26 cellular contexts compared by ENCODE assay signal in the genomic region with DNA sequence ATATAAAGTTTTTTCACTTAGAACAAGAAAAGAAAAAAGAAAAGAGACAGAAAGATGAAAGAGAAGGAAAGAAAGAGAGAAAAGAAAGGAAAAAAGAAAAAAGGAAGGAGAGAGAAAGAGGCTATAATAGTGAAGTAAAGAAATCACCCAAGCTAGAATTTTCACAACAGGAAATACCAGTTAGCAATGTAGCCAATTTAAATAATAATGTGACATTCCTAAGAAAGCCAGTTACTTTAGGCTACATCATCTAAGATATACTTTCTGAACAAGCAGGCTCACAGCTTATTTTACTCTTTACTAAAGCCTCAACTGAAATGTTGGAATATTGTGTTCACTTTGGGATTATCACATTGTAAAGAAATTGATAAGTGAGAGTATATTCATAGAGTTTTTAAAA. TPM values are rescaled to one million over a fixed set of nuclear protein-coding genes. Genes with fewer than 3 reads are reported as not detected.
"Had no signal": no experiment of that assay in that cellular context is flagged by ENCODE, and none has a peak within 500 bp of the region (broad histone marks: within the 10 kb centered on the region; RNA-seq: fewer than 3 reads in every experiment).

No MANE protein-coding gene starts in this region.

- H3K27me3 Mint-ChIP-seq: activated CD4-positive, alpha-beta T cell treated with anti-CD3 and anti-CD28 coated beads, Interleukin-2, amount 10 ng/mL, durations not matched to agents 7 days and 5 days; dendritic cell treated with granulocyte-macrophage colony-stimulating factor and Interleukin-4, amounts not matched to agents 40 ng/mL and 50 ng/mL, for 4 days; naive B cell had no signal

- H3K27me3 ChIP-seq: foreskin keratinocyte, right atrium auricular region, tibial nerve, uterus had no signal

- DNase-seq: activated CD4-positive, alpha-beta T cell treated with anti-CD3 and anti-CD28 coated beads, Interleukin-2, amount 10 ng/mL, durations not matched to agents 7 days and 5 days; activated CD8-positive, alpha-beta memory T cell treated with anti-CD3 and anti-CD28 coated beads, Interleukin-2, amount 50 U/mL, for 4 hours; activated CD8-positive, alpha-beta T cell treated with anti-CD3 and anti-CD28 coated beads, Interleukin-2, amount 10 ng/mL, durations not matched to agents 7 days and 5 days; activated naive CD4-positive, alpha-beta T cell treated with anti-CD3 and anti-CD28 coated beads for 36 hours; activated T-cell treated with anti-CD3 and anti-CD28 coated beads, Interleukin-2, amount 50 U/mL, for 4 hours; cerebellar nuclear complex; effector CD8-positive, alpha-beta T cell; foreskin keratinocyte; glutamatergic neuron; hypothalamus; left ventricle myocardium superior; mucosa of descending colon; naive B cell; stimulated activated CD4-positive, alpha-beta T cell treated with anti-CD3 and anti-CD28 coated beads, Interleukin-15, amount 100 ng/mL, for 24 hours; stimulated activated CD4-positive, alpha-beta T cell treated with anti-CD3 and anti-CD28 coated beads, Interleukin-2, amount 100 ng/mL, for 48 hours; T1000; uterus had no signal

- H3K4me1 ChIP-seq: breast epithelium, prostate gland, right atrium auricular region, tibial nerve, uterus had no signal

- H3K27ac Mint-ChIP-seq: activated CD4-positive, alpha-beta T cell treated with anti-CD3 and anti-CD28 coated beads, Interleukin-2, amount 10 ng/mL, durations not matched to agents 7 days and 5 days; activated CD8-positive, alpha-beta T cell treated with anti-CD3 and anti-CD28 coated beads, Interleukin-2, amount 10 ng/mL, durations not matched to agents 7 days and 5 days; activated naive CD4-positive, alpha-beta T cell treated with anti-CD3 and anti-CD28 coated beads for 36 hours; dendritic cell treated with granulocyte-macrophage colony-stimulating factor and Interleukin-4, amounts not matched to agents 40 ng/mL and 50 ng/mL, for 4 days; stimulated activated naive CD8-positive, alpha-beta T cell treated with anti-CD3 and anti-CD28 coated beads, Interleukin-15, Interleukin-2, amounts not matched to agents 100 ng/mL and 50 ng/mL, for 24 hours had no signal

- H3K36me3 ChIP-seq: breast epithelium, prostate gland, right atrium auricular region, tibial nerve, uterus had no signal

- H3K4me1 Mint-ChIP-seq: activated CD4-positive, alpha-beta T cell treated with anti-CD3 and anti-CD28 coated beads, Interleukin-2, amount 10 ng/mL, durations not matched to agents 7 days and 5 days; naive B cell had no signal

- H3K36me3 Mint-ChIP-seq: naive B cell had no signal

- H3K9me3 ChIP-seq: prostate gland, uterus had no signal

- H3K4me3 ChIP-seq: breast epithelium, mucosa of descending colon, prostate gland, right atrium auricular region, skin epidermis, tibial nerve, uterus had no signal

- H3K27ac ChIP-seq: breast epithelium, foreskin keratinocyte, prostate gland, right atrium auricular region, skin epidermis, tibial nerve, uterus had no signal

- H3K4me3 Mint-ChIP-seq: activated CD4-positive, alpha-beta T cell treated with anti-CD3 and anti-CD28 coated beads, Interleukin-2, amount 10 ng/mL, durations not matched to agents 7 days and 5 days; activated CD8-positive, alpha-beta T cell treated with anti-CD3 and anti-CD28 coated beads, Interleukin-2, amount 10 ng/mL, durations not matched to agents 7 days and 5 days; activated naive CD4-positive, alpha-beta T cell treated with anti-CD3 and anti-CD28 coated beads for 36 hours; activated T-cell treated with anti-CD3 and anti-CD28 coated beads, Interleukin-2, amount 50 U/mL, for 4 hours; dendritic cell treated with granulocyte-macrophage colony-stimulating factor and Interleukin-4, amounts not matched to agents 40 ng/mL and 50 ng/mL, for 4 days; neural crest cell; stimulated activated naive CD8-positive, alpha-beta T cell treated with anti-CD3 and anti-CD28 coated beads, Interleukin-15, Interleukin-2, amounts not matched to agents 100 ng/mL and 50 ng/mL, for 24 hours had no signal

RNA-seq across cellular contexts. Expression of a gene that starts 53.6 kb away (rescaled TPM):
- total RNA-seq: activated CD4-positive, alpha-beta T cell treated with anti-CD3 and anti-CD28 coated beads, Interleukin-2, amount 10 ng/mL, durations not matched to agents 7 days and 5 days; activated CD8-positive, alpha-beta T cell treated with anti-CD3 and anti-CD28 coated beads, Interleukin-2, amount 10 ng/mL, durations not matched to agents 7 days and 5 days; activated naive CD4-positive, alpha-beta T cell treated with anti-CD3 and anti-CD28 coated beads for 36 hours; activated T-cell treated with anti-CD3 and anti-CD28 coated beads, Interleukin-2, amount 50 U/mL, for 4 hours; left ventricle myocardium superior; T-helper 1 cell treated with Interleukin-12 subunit alpha and Interleukin-12 subunit beta and Interleukin-4 antibody, amounts not matched to agents 30 ng/mL and 1 ng/mL, for 36 hours had no signal
